Comparison of ENCODE assay signal across 1 cellular context in genomic region chr12:103128862-103129501, GRCh38.
TF ChIP-seq lines count a peak whose summit lies in the region.

No MANE protein-coding gene starts in this region.

TF ChIP-seq in HepG2, 621 proteins besides CTCF, POLR2A, EP300 and RAD21 (continued from another document):
- TF ChIP-seq MLX (CRISPR knock-in tag; IDR thresholded peaks at IDR 0.05) (0 out of 2 replicates have a peak, but pooled peaks have one; percentile 53), YEATS4 (CRISPR knock-in tag; IDR thresholded peaks at IDR 0.05; ENCODE audit: borderline replicate concordance) (no peak), KLF6 (CRISPR knock-in tag; IDR thresholded peaks at IDR 0.05) (no peak), GLI4 (CRISPR knock-in tag; IDR thresholded peaks at IDR 0.05; ENCODE audit: borderline replicate concordance) (no peak), ZBTB49 (CRISPR knock-in tag; IDR thresholded peaks at IDR 0.05; ENCODE audit: borderline replicate concordance) (no peak), HNF4A (CRISPR knock-in tag; IDR thresholded peaks at IDR 0.05) (peak; percentile 39; the same call in 1 of the 2 replicates), NFE2 (CRISPR knock-in tag; IDR thresholded peaks at IDR 0.05) (no peak), CREB1 (IDR thresholded peaks at IDR 0.05) (peak; percentile 79), CREB1 (CRISPR knock-in tag; IDR thresholded peaks at IDR 0.05) (no peak), RBM22 (optimal IDR thresholded peaks at IDR 0.05; ENCODE audit: low read length) (no peak), PLRG1 (conservative IDR thresholded peaks at IDR 0.05) (no peak), SMAD3 (CRISPR knock-in tag; IDR thresholded peaks at IDR 0.05) (no peak), SSRP1 (CRISPR knock-in tag; IDR thresholded peaks at IDR 0.05) (no peak)
- TF ChIP-seq, protein P1, sequence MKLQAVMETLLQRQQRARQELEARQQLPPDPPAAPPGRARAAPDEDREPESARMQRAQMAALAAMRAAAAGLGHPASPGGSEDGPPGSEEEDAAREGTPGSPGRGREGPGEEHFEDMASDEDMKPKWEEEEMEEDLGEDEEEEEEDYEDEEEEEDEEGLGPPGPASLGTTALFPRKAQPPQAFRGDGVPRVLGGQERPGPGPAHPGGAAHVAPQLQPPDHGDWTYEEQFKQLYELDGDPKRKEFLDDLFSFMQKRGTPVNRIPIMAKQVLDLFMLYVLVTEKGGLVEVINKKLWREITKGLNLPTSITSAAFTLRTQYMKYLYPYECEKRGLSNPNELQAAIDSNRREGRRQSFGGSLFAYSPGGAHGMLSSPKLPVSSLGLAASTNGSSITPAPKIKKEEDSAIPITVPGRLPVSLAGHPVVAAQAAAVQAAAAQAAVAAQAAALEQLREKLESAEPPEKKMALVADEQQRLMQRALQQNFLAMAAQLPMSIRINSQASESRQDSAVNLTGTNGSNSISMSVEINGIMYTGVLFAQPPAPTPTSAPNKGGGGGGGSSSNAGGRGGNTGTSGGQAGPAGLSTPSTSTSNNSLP (IDR thresholded peaks at IDR 0.05; ENCODE audit: low read depth, low read length) = peak; percentile 30; the same call in 1 of the 2 replicates
